Comparison of ENCODE assay signal across 17 cellular contexts in genomic region chr19:31402931-31403330, GRCh38. TPM values are rescaled to one million over a fixed set of nuclear protein-coding genes. Genes with fewer than 3 reads are reported as not detected.
DNase-seq lines count a peak whose midpoint lies in the region; ATAC-seq and TF ChIP-seq lines count a peak whose summit lies in the region.
"Had no signal": no experiment of that assay in that cellular context is flagged by ENCODE, and none has a peak within 500 bp of the region (broad histone marks: within the 10 kb centered on the region; RNA-seq: fewer than 3 reads in every experiment).

No MANE protein-coding gene starts in this region.

- DNase-seq in GM23248 (peak; percentile 46), NCI-H1048 (lab: John Stamatoyannopoulos, UW) (peak; percentile 26), fibroblast of mammary gland (ENCODE audit: low read depth) (peak; percentile 5), RKO (ENCODE audit: low spot score) (no peak), DMS79 (lab: John Stamatoyannopoulos, UW) (no peak)
- DNase-seq: ACHN; CD4-positive, CD25-positive, alpha-beta regulatory T cell; DMS53; GOT3; H9 had no signal

- H2AFZ ChIP-seq in GM23248 = no peak overlapping the region
- H2AFZ ChIP-seq in neural cell (ENCODE audit: low read depth, low read length) = no peak overlapping the region

- peaks cover 2% of the 10 kb centered on the region; the same call in 1 of the 2 replicates for H3K4me1 ChIP-seq in GM23248 (ENCODE audit: insufficient read depth)

- H3K27ac ChIP-seq in GM23248 (no peak overlapping the region), neural cell (ENCODE audit: low read length) (no peak overlapping the region)
- H3K27ac ChIP-seq: BLaER1 treated with 17β-estradiol and CSF1 and Interleukin-3, amounts not matched to agents 10 nM and 100 nM; HL-60 had no signal

- no peak for TF ChIP-seq RAD21 in neural cell (conservative IDR thresholded peaks at IDR 0.05)

- H3K79me2 ChIP-seq in GM23248 (ENCODE audit: insufficient read depth) (no peaks in the 10 kb centered on the region), neural cell (replicated peaks; ENCODE audit: insufficient read depth, low read length) (no peaks in the 10 kb centered on the region)

- no peak overlapping the region for H3K4me2 ChIP-seq in GM23248 (ENCODE audit: unreplicated experiment)
- no peak overlapping the region for H3K4me2 ChIP-seq in neural cell (ENCODE audit: low read length)
- H3K4me2 ChIP-seq: BLaER1 treated with 17β-estradiol and CSF1 and Interleukin-3, amounts not matched to agents 10 nM and 100 nM had no signal

- H3K9ac ChIP-seq in GM23248 (no peak overlapping the region), neural cell (ENCODE audit: low read length) (no peak overlapping the region)
- H3K9ac ChIP-seq: BLaER1 treated with 17β-estradiol and CSF1 and Interleukin-3, amounts not matched to agents 10 nM and 100 nM had no signal

- H3K27me3 ChIP-seq in GM23248 (replicated peaks; ENCODE audit: insufficient read depth) (peaks cover 46% of the 10 kb centered on the region), neural cell (ENCODE audit: insufficient read depth, low read depth, low read length) (no peaks in the 10 kb centered on the region)
- H3K27me3 ChIP-seq: BLaER1 treated with 17β-estradiol and CSF1 and Interleukin-3, amounts not matched to agents 10 nM and 100 nM had no signal

- H3K36me3 ChIP-seq in GM23248 (ENCODE audit: low read depth) (no peaks in the 10 kb centered on the region), neural cell (ENCODE audit: insufficient read depth, low read length) (no peaks in the 10 kb centered on the region)
- H3K36me3 ChIP-seq: BLaER1 treated with 17β-estradiol and CSF1 and Interleukin-3, amounts not matched to agents 10 nM and 100 nM had no signal

- in situ Hi-C loops in GM23248 (cut with MboI) = no loop called here

- ATAC-seq in GM21515 (IDR thresholded peaks at IDR 0.05; ENCODE audit: unreplicated experiment) (no peak), GM18505 (IDR thresholded peaks at IDR 0.05; ENCODE audit: unreplicated experiment) (no peak)
- ATAC-seq: GM12878 had no signal

- H3K9me3 ChIP-seq in GM23248 (ENCODE audit: low read depth) (no peaks in the 10 kb centered on the region), neural cell (ENCODE audit: low read length) (no peaks in the 10 kb centered on the region)
- H3K9me3 ChIP-seq: BLaER1 treated with 17β-estradiol and CSF1 and Interleukin-3, amounts not matched to agents 10 nM and 100 nM had no signal

- H3K9me2 ChIP-seq in GM23248 (ENCODE audit: insufficient read depth) (no peaks in the 10 kb centered on the region), neural cell (ENCODE audit: insufficient read depth, low read length) (no peaks in the 10 kb centered on the region)

- TF ChIP-seq EP300 in neural cell (conservative IDR thresholded peaks at IDR 0.05; ENCODE audit: poor library complexity, severe bottlenecking) = no peak

- WGBS in GM23248 (ENCODE audit: low coverage in 1 of 2, low lambda C conversion rate in 2 of 2, missing lambda C conversion rate in 2 of 2), 2 experiments = 8 to 9% methylated on average over 4 of the region's 4 CpGs

- no peak for TF ChIP-seq POLR2A in GM18505 (IDR thresholded peaks at IDR 0.05; ENCODE audit: borderline replicate concordance, extremely low read depth, insufficient read depth, insufficient read length)

- TF ChIP-seq CTCF in fibroblast of mammary gland (conservative IDR thresholded peaks at IDR 0.05; ENCODE audit: control insufficient read depth, insufficient read depth, low read depth, low read length) (no peak), neural cell (IDR thresholded peaks at IDR 0.05; ENCODE audit: poor library complexity, severe bottlenecking) (peak; percentile 17)

- no peak overlapping the region for H3K4me3 ChIP-seq in GM23248
- no peak overlapping the region for H3K4me3 ChIP-seq in fibroblast of mammary gland (ENCODE audit: control insufficient read depth, low read depth, low read length)
- H3K4me3 ChIP-seq in neural cell (ENCODE audit: low read length) = no peak overlapping the region
- H3K4me3 ChIP-seq: BLaER1 treated with 17β-estradiol and CSF1 and Interleukin-3, amounts not matched to agents 10 nM and 100 nM; GM12878 had no signal

- peaks cover 4% of the 10 kb centered on the region for H3F3A ChIP-seq in GM23248 (ENCODE audit: insufficient read depth)
- H3F3A ChIP-seq in neural cell (ENCODE audit: insufficient read depth, low read length, poor library complexity, severe bottlenecking) = no peaks in the 10 kb centered on the region

- H4K20me1 ChIP-seq in GM23248 (ENCODE audit: insufficient read depth) (no peaks in the 10 kb centered on the region), neural cell (ENCODE audit: insufficient read depth) (no peaks in the 10 kb centered on the region)
- H4K20me1 ChIP-seq: BLaER1 treated with 17β-estradiol and CSF1 and Interleukin-3, amounts not matched to agents 10 nM and 100 nM had no signal

TF ChIP-seq in neural cell, 6 proteins besides CTCF, POLR2A, EP300 and RAD21:
- TF ChIP-seq MXI1 (conservative IDR thresholded peaks at IDR 0.05; ENCODE audit: poor library complexity, severe bottlenecking) (no peak), TAF1 (IDR thresholded peaks at IDR 0.05; ENCODE audit: low read depth) (no peak), SMC3 (conservative IDR thresholded peaks at IDR 0.05; ENCODE audit: poor library complexity) (peak; percentile 12), REST (IDR thresholded peaks at IDR 0.05; ENCODE audit: borderline replicate concordance) (no peak), EZH2 (IDR thresholded peaks at IDR 0.05; ENCODE audit: borderline replicate concordance, insufficient read depth, low read length, poor library complexity, severe bottlenecking) (no peak), POLR2AphosphoS5 (IDR thresholded peaks at IDR 0.05) (no peak)

RNA-seq across cellular contexts. Expression of gene TSHZ3, which starts 53.7 kb away (rescaled TPM):
- 20.9 and 24.0 TPM in 2 replicates for total RNA-seq in GM23248 (2014; rRNA removed; shearing (Covaris generic))
- polyA plus RNA-seq in GM23248 (2016; fragmentation: Nextera tagmentation; extraction: Ambion mirVana) = 17.9 and 19.6 TPM in 2 replicates
- 1.7 and 2.4 TPM in 2 replicates for polyA plus RNA-seq in neural cell
- 3.9 and 5.4 TPM in 2 replicates for polyA minus RNA-seq in neural cell
- total RNA-seq: G401 had no signal
- polyA plus RNA-seq: GM12878 had no signal

Comparison
In these comparisons a context has a peak if more than half of its experiments do, and no peak if none do; other contexts are left out.
1. DNase-seq: peak in GM23248 (single experiment), NCI-H1048 (single experiment) and fibroblast of mammary gland (single experiment); none in RKO (single experiment) and DMS79 (single experiment).